28 cellular contexts compared by ENCODE assay signal in genomic region chr7:135091717-135092116, GRCh38.
"Had no signal": no experiment of that assay in that cellular context is flagged by ENCODE, and none has a peak within 500 bp of the region (broad histone marks: within the 10 kb centered on the region; RNA-seq: fewer than 3 reads in every experiment).

No MANE protein-coding gene starts in this region.

- FAIRE-seq: urothelium cell line had no signal

- DNase-seq: stimulated activated CD4-positive, alpha-beta T cell treated with anti-CD3 and anti-CD28 coated beads, Interleukin-2, amount 100 ng/mL, for 48 hours; stimulated activated CD4-positive, alpha-beta T cell treated with anti-CD3 and anti-CD28 coated beads, Interleukin-4, amount 100 ng/mL, for 1 hour; stimulated activated CD4-positive, alpha-beta T cell treated with anti-CD3 and anti-CD28 coated beads, Interleukin-4, amount 100 ng/mL, for 24 hours; stimulated activated CD4-positive, alpha-beta T cell treated with anti-CD3 and anti-CD28 coated beads, Interleukin-4, amount 100 ng/mL, for 4 hours; stimulated activated CD8-positive, alpha-beta memory T cell treated with anti-CD3 and anti-CD28 coated beads, Interleukin-4, amount 100 ng/mL, for 48 hours; stimulated activated naive B cell treated with anti-CD40 and anti-IgM and Interleukin-4, amounts not matched to agents 10 μg/mL and 1 μg/mL and 100 μg/mL, for 72 hours; stimulated activated naive CD4-positive, alpha-beta T cell; stimulated activated naive CD4-positive, alpha-beta T cell treated with Interleukin-2 at 50 U/mL for 16 hours; stimulated activated naive CD8-positive, alpha-beta T cell treated with anti-CD3 and anti-CD28 coated beads, Interleukin-15, amount 100 ng/mL, for 72 hours; stimulated activated naive CD8-positive, alpha-beta T cell treated with anti-CD3 and anti-CD28 coated beads, Interleukin-15, Interleukin-2, amounts not matched to agents 100 U/mL and 50 U/mL, for 24 hours; stomach; substantia nigra; testis; thyroid gland; tibial artery; transverse colon; upper lobe of left lung; upper lobe of right lung; uterus had no signal

- H3K4me1 Mint-ChIP-seq: stimulated activated effector memory CD8-positive, alpha-beta T cell treated with anti-CD3 and anti-CD28 coated beads, Interleukin-12 subunit alpha, Interleukin-12 subunit beta, amount 100 ng/mL, for 72 hours; stimulated activated naive CD8-positive, alpha-beta T cell treated with anti-CD3 and anti-CD28 coated beads, Interleukin-15, amount 100 ng/mL, for 72 hours had no signal

- H3K36me3 Mint-ChIP-seq: stimulated activated effector memory CD8-positive, alpha-beta T cell treated with anti-CD3 and anti-CD28 coated beads, Interleukin-12 subunit alpha, Interleukin-12 subunit beta, amount 100 ng/mL, for 72 hours; type B pancreatic cell had no signal

- ATAC-seq: stimulated activated effector memory CD8-positive, alpha-beta T cell treated with anti-CD3 and anti-CD28 coated beads, Interleukin-12 subunit alpha, Interleukin-12 subunit beta, amount 100 ng/mL, for 72 hours; stimulated activated memory B cell treated with anti-CD40 and anti-IgM and Interleukin-4, amounts not matched to agents 10 μg/mL and 1 μg/mL and 100 μg/mL, for 72 hours; stimulated activated naive B cell treated with anti-CD40 and anti-IgM and Interleukin-4, amounts not matched to agents 10 μg/mL and 1 μg/mL and 100 μg/mL, for 72 hours; stimulated activated naive CD8-positive, alpha-beta T cell treated with anti-CD3 and anti-CD28 coated beads, Interleukin-15, amount 100 ng/mL, for 72 hours; stimulated activated naive CD8-positive, alpha-beta T cell treated with anti-CD3 and anti-CD28 coated beads, Interleukin-15, Interleukin-2, amounts not matched to agents 100 U/mL and 50 U/mL, for 24 hours; upper lobe of right lung had no signal

- H3K4me3 Mint-ChIP-seq: stimulated activated effector memory CD8-positive, alpha-beta T cell treated with anti-CD3 and anti-CD28 coated beads, Interleukin-12 subunit alpha, Interleukin-12 subunit beta, amount 100 ng/mL, for 72 hours; stimulated activated memory B cell treated with anti-CD40 and anti-IgM and Interleukin-4, amounts not matched to agents 10 μg/mL and 1 μg/mL and 100 μg/mL, for 72 hours; stimulated activated naive B cell treated with anti-CD40 and anti-IgM and Interleukin-4, amounts not matched to agents 10 μg/mL and 1 μg/mL and 100 μg/mL, for 72 hours; stimulated activated naive CD8-positive, alpha-beta T cell treated with anti-CD3 and anti-CD28 coated beads, Interleukin-15, amount 100 ng/mL, for 72 hours; stimulated activated naive CD8-positive, alpha-beta T cell treated with anti-CD3 and anti-CD28 coated beads, Interleukin-15, Interleukin-2, amounts not matched to agents 100 ng/mL and 50 ng/mL, for 24 hours; type B pancreatic cell had no signal

- H3K4me1 ChIP-seq: stomach, suprapubic skin, testis, thyroid gland, tibial artery, tibial nerve, transverse colon, upper lobe of left lung, upper lobe of right lung, uterus, vagina had no signal

- H3K4me3 ChIP-seq: stomach, suprapubic skin, testis, thoracic aorta, thyroid gland, tibial artery, tibial nerve, transverse colon, upper lobe of left lung, upper lobe of right lung, uterus, vagina had no signal

- H3K9me3 ChIP-seq: suprapubic skin, testis, thoracic aorta, thyroid gland, tibial artery, upper lobe of right lung, vagina had no signal

- H3K36me3 ChIP-seq: suprapubic skin, thoracic aorta, thyroid gland, transverse colon, upper lobe of left lung, upper lobe of right lung, uterus, vagina had no signal

- H3K27ac Mint-ChIP-seq: stimulated activated effector memory CD8-positive, alpha-beta T cell treated with anti-CD3 and anti-CD28 coated beads, Interleukin-12 subunit alpha, Interleukin-12 subunit beta, amount 100 ng/mL, for 72 hours; stimulated activated memory B cell treated with anti-CD40 and anti-IgM and Interleukin-4, amounts not matched to agents 10 μg/mL and 1 μg/mL and 100 μg/mL, for 72 hours; stimulated activated naive B cell treated with anti-CD40 and anti-IgM and Interleukin-4, amounts not matched to agents 10 μg/mL and 1 μg/mL and 100 μg/mL, for 72 hours; stimulated activated naive CD8-positive, alpha-beta T cell treated with anti-CD3 and anti-CD28 coated beads, Interleukin-15, amount 100 ng/mL, for 72 hours; stimulated activated naive CD8-positive, alpha-beta T cell treated with anti-CD3 and anti-CD28 coated beads, Interleukin-15, Interleukin-2, amounts not matched to agents 100 ng/mL and 50 ng/mL, for 24 hours; type B pancreatic cell had no signal

- H3K27ac ChIP-seq: stomach, suprapubic skin, testis, thoracic aorta, thyroid gland, tibial artery, tibial nerve, transverse colon, upper lobe of left lung, upper lobe of right lung, uterus, vagina had no signal

- H3K27me3 ChIP-seq: stomach, suprapubic skin, testis, thyroid gland, tibial artery, tibial nerve, transverse colon, upper lobe of left lung, upper lobe of right lung, uterus, vagina had no signal

- H3K27me3 Mint-ChIP-seq: stimulated activated memory B cell treated with anti-CD40 and anti-IgM and Interleukin-4, amounts not matched to agents 10 μg/mL and 1 μg/mL and 100 μg/mL, for 72 hours; stimulated activated naive B cell treated with anti-CD40 and anti-IgM and Interleukin-4, amounts not matched to agents 10 μg/mL and 1 μg/mL and 100 μg/mL, for 72 hours; stimulated activated naive CD8-positive, alpha-beta T cell treated with anti-CD3 and anti-CD28 coated beads, Interleukin-15, amount 100 ng/mL, for 72 hours; stimulated activated naive CD8-positive, alpha-beta T cell treated with anti-CD3 and anti-CD28 coated beads, Interleukin-15, Interleukin-2, amounts not matched to agents 100 ng/mL and 50 ng/mL, for 24 hours; type B pancreatic cell had no signal
